Comparison of ENCODE assay signal across 11 cellular contexts in genomic region chr10:852386-852785, GRCh38.
DNase-seq lines count a peak whose midpoint lies in the region; ATAC-seq and TF ChIP-seq lines count a peak whose summit lies in the region.
"Had no signal": no experiment of that assay in that cellular context is flagged by ENCODE, and none has a peak within 500 bp of the region (broad histone marks: within the 10 kb centered on the region; RNA-seq: fewer than 3 reads in every experiment).

No MANE protein-coding gene starts in this region.

- H3K9ac ChIP-seq in OCI-LY3 (ENCODE audit: low read length), result peak overlapping the region; percentile 13; the same call in 1 of the 2 replicates

- peaks cover 75% of the 10 kb centered on the region for H3K79me2 ChIP-seq in OCI-LY3 (ENCODE audit: low read length)

- DNase-seq in activated naive CD4-positive, alpha-beta T cell treated with anti-CD3 and anti-CD28 coated beads, Interleukin-2, amount 10 ng/mL, durations not matched to agents 7 days and 5 days, result no peak
- DNase-seq in activated naive CD4-positive, alpha-beta T cell treated with anti-CD3 and anti-CD28 coated beads, Interleukin-2, amount 50 U/mL, for 16 hours, result no peak
- DNase-seq in naive thymus-derived CD8-positive, alpha-beta T cell, result no peak
- no peak for DNase-seq in GM19240 (ENCODE audit: insufficient read length, low spot score)
- DNase-seq in globus pallidus (ENCODE audit: low spot score), result no peak
- DNase-seq: heart left ventricle; NCI-H2029 treated with DMSO at 0.1 percent for 48 hours; stimulated activated naive CD4-positive, alpha-beta T cell treated with Interleukin-2 at 50 U/mL for 16 hours had no signal

- H3K9me3 Mint-ChIP-seq in activated naive CD4-positive, alpha-beta T cell treated with anti-CD3 and anti-CD28 coated beads, Interleukin-2, amount 10 ng/mL, durations not matched to agents 7 days and 5 days, result peaks cover 10% of the 10 kb centered on the region
- H3K9me3 Mint-ChIP-seq in stimulated activated naive CD8-positive, alpha-beta T cell treated with anti-CD3 and anti-CD28 coated beads, Interleukin-15, Interleukin-2, amounts not matched to agents 100 ng/mL and 50 ng/mL, for 24 hours, result peaks cover 3% of the 10 kb centered on the region
- H3K9me3 Mint-ChIP-seq in naive thymus-derived CD8-positive, alpha-beta T cell, result peaks cover 0 to 22% (median 3%) of the 10 kb centered on the region in 9 donors

- no peak overlapping the region for H2AFZ ChIP-seq in OCI-LY3 (ENCODE audit: low read depth, low read length)

- ATAC-seq in HG02798 (IDR thresholded peaks at IDR 0.05; ENCODE audit: poor library complexity, unreplicated experiment), result peak; percentile 33
- ATAC-seq in naive thymus-derived CD8-positive, alpha-beta T cell, result no peak
- ATAC-seq: heart left ventricle had no signal

- no peaks in the 10 kb centered on the region for H3K27me3 ChIP-seq in OCI-LY3 (ENCODE audit: low read depth, low read length)
- H3K27me3 ChIP-seq: heart left ventricle had no signal

- H4K20me1 ChIP-seq in OCI-LY3 (ENCODE audit: insufficient read depth, low read length), result peaks cover 68% of the 10 kb centered on the region

- H3K27ac Mint-ChIP-seq in activated naive CD4-positive, alpha-beta T cell treated with anti-CD3 and anti-CD28 coated beads, Interleukin-2, amount 10 ng/mL, durations not matched to agents 7 days and 5 days, result peak overlapping the region; percentile 77
- peak overlapping the region; percentile 12 for H3K27ac Mint-ChIP-seq in stimulated activated naive CD8-positive, alpha-beta T cell treated with anti-CD3 and anti-CD28 coated beads, Interleukin-15, Interleukin-2, amounts not matched to agents 100 ng/mL and 50 ng/mL, for 24 hours
- H3K27ac Mint-ChIP-seq in naive thymus-derived CD8-positive, alpha-beta T cell, result peak overlapping the region in 5 of 10 donors; percentile 0 to 58 (median 2)

- no peaks in the 10 kb centered on the region for H3K27me3 Mint-ChIP-seq in activated naive CD4-positive, alpha-beta T cell treated with anti-CD3 and anti-CD28 coated beads, Interleukin-2, amount 10 ng/mL, durations not matched to agents 7 days and 5 days
- no peaks in the 10 kb centered on the region for H3K27me3 Mint-ChIP-seq in stimulated activated naive CD8-positive, alpha-beta T cell treated with anti-CD3 and anti-CD28 coated beads, Interleukin-15, Interleukin-2, amounts not matched to agents 100 ng/mL and 50 ng/mL, for 24 hours
- no peaks in the 10 kb centered on the region for H3K27me3 Mint-ChIP-seq in naive thymus-derived CD8-positive, alpha-beta T cell

- peak overlapping the region; percentile 64 for H3K4me2 ChIP-seq in OCI-LY3 (ENCODE audit: low read length)

- CTCF ChIA-PET in activated naive CD4-positive, alpha-beta T cell treated with anti-CD3 and anti-CD28 coated beads, Interleukin-2, amount 10 ng/mL, durations not matched to agents 7 days and 5 days (lab: Charles Lee), result no interaction called here

- H3K27ac ChIP-seq in OCI-LY3 (ENCODE audit: low read length), result peak overlapping the region; percentile 79

- H3K4me3 Mint-ChIP-seq in activated naive CD4-positive, alpha-beta T cell treated with anti-CD3 and anti-CD28 coated beads, Interleukin-2, amount 10 ng/mL, durations not matched to agents 7 days and 5 days, result no peak overlapping the region
- H3K4me3 Mint-ChIP-seq in stimulated activated naive CD8-positive, alpha-beta T cell treated with anti-CD3 and anti-CD28 coated beads, Interleukin-15, Interleukin-2, amounts not matched to agents 100 ng/mL and 50 ng/mL, for 24 hours, result no peak overlapping the region
- peak overlapping the region in 1 of 10 donors; percentile 6 for H3K4me3 Mint-ChIP-seq in naive thymus-derived CD8-positive, alpha-beta T cell

- TF ChIP-seq CTCF in OCI-LY3 (IDR thresholded peaks at IDR 0.05; ENCODE audit: low read depth, low read length), result no peak

- peaks cover 56% of the 10 kb centered on the region for H3K36me3 Mint-ChIP-seq in activated naive CD4-positive, alpha-beta T cell treated with anti-CD3 and anti-CD28 coated beads, Interleukin-2, amount 10 ng/mL, durations not matched to agents 7 days and 5 days
- H3K36me3 Mint-ChIP-seq in stimulated activated naive CD8-positive, alpha-beta T cell treated with anti-CD3 and anti-CD28 coated beads, Interleukin-15, Interleukin-2, amounts not matched to agents 100 ng/mL and 50 ng/mL, for 24 hours (ENCODE audit: low read depth), result peaks cover 81% of the 10 kb centered on the region
- peaks cover 15 to 93% (median 37%) of the 10 kb centered on the region in 3 donors for H3K36me3 Mint-ChIP-seq in naive thymus-derived CD8-positive, alpha-beta T cell

- peaks cover 30% of the 10 kb centered on the region for H3K4me1 Mint-ChIP-seq in activated naive CD4-positive, alpha-beta T cell treated with anti-CD3 and anti-CD28 coated beads, Interleukin-2, amount 10 ng/mL, durations not matched to agents 7 days and 5 days
- peaks cover 41% of the 10 kb centered on the region for H3K4me1 Mint-ChIP-seq in stimulated activated naive CD8-positive, alpha-beta T cell treated with anti-CD3 and anti-CD28 coated beads, Interleukin-15, Interleukin-2, amounts not matched to agents 100 ng/mL and 50 ng/mL, for 24 hours (ENCODE audit: low read depth)
- H3K4me1 Mint-ChIP-seq in naive thymus-derived CD8-positive, alpha-beta T cell, result peaks cover 23 to 63% (median 50%) of the 10 kb centered on the region in 4 donors

- POLR2A ChIA-PET in naive thymus-derived CD8-positive, alpha-beta T cell (lab: Charles Lee), result no interaction called here

- peak overlapping the region; percentile 48 for H3K4me3 ChIP-seq in OCI-LY3 (ENCODE audit: low read length)
- H3K4me3 ChIP-seq: heart left ventricle had no signal

- H3K9me3 ChIP-seq in OCI-LY3 (ENCODE audit: insufficient read depth, low read length), result peaks cover 12% of the 10 kb centered on the region; the same call in 1 of the 2 replicates

- peaks cover 37% of the 10 kb centered on the region for H3K4me1 ChIP-seq in OCI-LY3 (ENCODE audit: low read length)

- peaks cover 42% of the 10 kb centered on the region for H3K36me3 ChIP-seq in OCI-LY3 (replicated peaks; ENCODE audit: low read depth, low read length)
